9 cellular contexts compared by ENCODE assay signal in genomic region chr3:104596551-104596950, GRCh38.
DNase-seq lines count a peak whose midpoint lies in the region; ATAC-seq and TF ChIP-seq lines count a peak whose summit lies in the region.
"Had no signal": no experiment of that assay in that cellular context is flagged by ENCODE, and none has a peak within 500 bp of the region (broad histone marks: within the 10 kb centered on the region; RNA-seq: fewer than 3 reads in every experiment).

No MANE protein-coding gene starts in this region.

- H3K27ac ChIP-seq in IMR-90 (ENCODE audit: insufficient read depth, low read length) (no peak overlapping the region), Peyer's patch (no peak overlapping the region)
- H3K27ac ChIP-seq: BLaER1 treated with 17β-estradiol and CSF1 and Interleukin-3, amounts not matched to agents 10 nM and 100 nM had no signal

- no peak overlapping the region for H3K4ac ChIP-seq in IMR-90 (ENCODE audit: low read depth, low read length)

- no peak overlapping the region for H2BK15ac ChIP-seq in IMR-90 (ENCODE audit: low read depth, low read length)

- no peak overlapping the region for H3K23ac ChIP-seq in IMR-90 (ENCODE audit: low read depth, low read length)

- H2AK5ac ChIP-seq in IMR-90 (ENCODE audit: low read depth, low read length): no peak overlapping the region

- H3K9me3 ChIP-seq in IMR-90 (ENCODE audit: control insufficient read depth, insufficient read depth, low read length) (no peaks in the 10 kb centered on the region), Peyer's patch (no peaks in the 10 kb centered on the region)
- H3K9me3 ChIP-seq: BLaER1 treated with 17β-estradiol and CSF1 and Interleukin-3, amounts not matched to agents 10 nM and 100 nM had no signal

- H2AK9ac ChIP-seq in IMR-90 (replicated peaks; ENCODE audit: low read depth, low read length, poor library complexity): no peak overlapping the region

- DNase-seq in NCI-H510A treated with DMSO at 0.1 percent for 48 hours (lab: John Stamatoyannopoulos, UW) (peak; percentile 17), NCI-H510A (lab: John Stamatoyannopoulos, UW) (no peak), IMR-90 (peak; percentile 67), Peyer's patch (no peak), fibroblast of the aortic adventitia (ENCODE audit: low read depth) (peak; percentile 75), sciatic nerve (ENCODE audit: low spot score) (no peak), NCI-H2227 treated with DMSO at 0.1 percent for 48 hours (lab: John Stamatoyannopoulos, UW) (no peak)

- H3K36me3 ChIP-seq in IMR-90 (ENCODE audit: control insufficient read depth, insufficient read depth, low read length): no peaks in the 10 kb centered on the region
- no peaks in the 10 kb centered on the region for H3K36me3 ChIP-seq in Peyer's patch
- H3K36me3 ChIP-seq: BLaER1 treated with 17β-estradiol and CSF1 and Interleukin-3, amounts not matched to agents 10 nM and 100 nM had no signal

- H3K27me3 ChIP-seq in IMR-90 (ENCODE audit: control insufficient read depth, insufficient read depth, low read length): no peaks in the 10 kb centered on the region
- H3K27me3 ChIP-seq in Peyer's patch: no peaks in the 10 kb centered on the region
- H3K27me3 ChIP-seq: BLaER1 treated with 17β-estradiol and CSF1 and Interleukin-3, amounts not matched to agents 10 nM and 100 nM had no signal

- no peak overlapping the region for H3K9ac ChIP-seq in IMR-90 (ENCODE audit: low read depth, low read length)
- H3K9ac ChIP-seq: BLaER1 treated with 17β-estradiol and CSF1 and Interleukin-3, amounts not matched to agents 10 nM and 100 nM had no signal

- no peak overlapping the region for H4K5ac ChIP-seq in IMR-90 (ENCODE audit: low read depth, low read length)

- no peaks in the 10 kb centered on the region for H4K20me1 ChIP-seq in IMR-90 (ENCODE audit: insufficient read depth, low read length)
- H4K20me1 ChIP-seq: BLaER1 treated with 17β-estradiol and CSF1 and Interleukin-3, amounts not matched to agents 10 nM and 100 nM had no signal

- dilution Hi-C loops in IMR-90 (cut with HindIII; ENCODE audit: low sequenced_read_pairs, unreplicated experiment): no loop called here

- H3K4me3 ChIP-seq in IMR-90 (ENCODE audit: insufficient read depth, low read depth, low read length) (no peak overlapping the region), Peyer's patch (no peak overlapping the region), fibroblast of the aortic adventitia (ENCODE audit: low read depth, low read length) (no peak overlapping the region)
- H3K4me3 ChIP-seq: BLaER1 treated with 17β-estradiol and CSF1 and Interleukin-3, amounts not matched to agents 10 nM and 100 nM had no signal

- no peak overlapping the region for H3K18ac ChIP-seq in IMR-90 (ENCODE audit: low read depth, low read length)

- BruUV-seq in IMR-90 (replicated peaks; lab: Mats Ljungman, UMichigan): no TSS peak

- H3K4me1 ChIP-seq in IMR-90 (ENCODE audit: control insufficient read depth, insufficient read depth, low read length): no peaks in the 10 kb centered on the region
- no peaks in the 10 kb centered on the region for H3K4me1 ChIP-seq in Peyer's patch

- H2BK5ac ChIP-seq in IMR-90 (ENCODE audit: low read depth, low read length, poor library complexity, severe bottlenecking): no peak overlapping the region

- TF ChIP-seq CTCF in IMR-90 (conservative IDR thresholded peaks at IDR 0.05; ENCODE audit: low read depth, low read length) (peak; percentile 50), Peyer's patch (IDR thresholded peaks at IDR 0.05) (peak in 4 of 6 experiments; percentile 35 to 46 (median 43)), fibroblast of the aortic adventitia (IDR thresholded peaks at IDR 0.05; ENCODE audit: insufficient read depth, low read length) (peak; percentile 59)

- TF ChIP-seq RAD21 in IMR-90 (IDR thresholded peaks at IDR 0.05; ENCODE audit: low read length): peak; percentile 58

- ATAC-seq in GM21717 (IDR thresholded peaks at IDR 0.05; ENCODE audit: unreplicated experiment) (peak; percentile 90), IMR-90 (ENCODE audit: low read depth) (peak; percentile 72), sciatic nerve (peak; percentile 44)

- POLR2A ChIA-PET in IMR-90 (lab: Charles Lee; ENCODE audit: unreplicated experiment): no interaction called here

- H2BK20ac ChIP-seq in IMR-90 (ENCODE audit: low read depth, low read length): no peak overlapping the region

- H2BK120ac ChIP-seq in IMR-90 (ENCODE audit: low read depth, low read length): no peak overlapping the region

- no peak for TF ChIP-seq POLR2A in IMR-90 (IDR thresholded peaks at IDR 0.05; ENCODE audit: low read depth, low read length)
- no peak for TF ChIP-seq POLR2A in Peyer's patch (IDR thresholded peaks at IDR 0.05)

- H3K56ac ChIP-seq in IMR-90 (ENCODE audit: extremely low read depth, insufficient read depth, low read length): no peak overlapping the region

- WGBS in IMR-90 (ENCODE audit: extremely low coverage in 2 of 2, insufficient read length in 1 of 2), 2 experiments: no CpG with 5 or more reads among the region's 2 CpGs

- no peak overlapping the region for H4K91ac ChIP-seq in IMR-90 (ENCODE audit: insufficient read depth, low read depth, low read length)

- H2AFZ ChIP-seq in IMR-90 (replicated peaks; ENCODE audit: low read length, poor library complexity): no peak overlapping the region

- H4K8ac ChIP-seq in IMR-90 (ENCODE audit: low read depth in 2 of 2, low read length in 2 of 2): no peak overlapping the region

- intact Hi-C loops in IMR-90 (cut with micrococcal nuclease) (loop anchor here (2.0 to 5.0 kb wide), 2 partner anchors 324 to 770 kb away; partner anchors contain the start of gene ALCAM), sciatic nerve (cut with DNase I) (no loop called here)

- H3K9me1 ChIP-seq in IMR-90 (ENCODE audit: insufficient read depth, low read length): no peaks in the 10 kb centered on the region

- in situ Hi-C loops in IMR-90 (cut with MboI; ENCODE audit: low sequenced_read_pairs): no loop called here

- H3K14ac ChIP-seq in IMR-90 (replicated peaks; ENCODE audit: low read depth, low read length): no peak overlapping the region

- CTCF ChIA-PET in IMR-90 (lab: Yijun Ruan, JAX): interaction anchor here (0.6 to 1.5 kb wide), 6 partner anchors 17 to 810 kb away, joined by 3 to 7 read pairs (median 3); no protein-coding TSS in a partner anchor

- H3K4me2 ChIP-seq in IMR-90 (ENCODE audit: low read depth, low read length): no peak overlapping the region
- H3K4me2 ChIP-seq: BLaER1 treated with 17β-estradiol and CSF1 and Interleukin-3, amounts not matched to agents 10 nM and 100 nM had no signal

- H3K79me1 ChIP-seq in IMR-90 (ENCODE audit: low read depth in 1 of 2, low read length in 2 of 2): no peaks in the 10 kb centered on the region

TF ChIP-seq in IMR-90, 13 proteins besides CTCF, POLR2A, EP300 and RAD21:
- TF ChIP-seq NFE2L2 (IDR thresholded peaks at IDR 0.05; ENCODE audit: low read depth, low read length): no peak
- TF ChIP-seq SMC3 (IDR thresholded peaks at IDR 0.05; ENCODE audit: low read depth, low read length): peak; percentile 59
- no peak for TF ChIP-seq RCOR1 (IDR thresholded peaks at IDR 0.05; ENCODE audit: insufficient replicate concordance, low read length)
- no peak for TF ChIP-seq CHD1 (IDR thresholded peaks at IDR 0.05; ENCODE audit: low read depth, low read length)

Comparison
In these comparisons a context has a peak if more than half of its experiments do, and no peak if none do; other contexts are left out.
1. DNase-seq: peak in NCI-H510A treated with DMSO at 0.1 percent for 48 hours (single experiment), IMR-90 (single experiment) and fibroblast of the aortic adventitia (single experiment); none in NCI-H510A (single experiment), Peyer's patch (0 of 3), sciatic nerve (single experiment) and NCI-H2227 treated with DMSO at 0.1 percent for 48 hours (single experiment).
2. Peak in every context shown above with its lines, with median percentiles within 50 percentile points of each other: ATAC-seq and CTCF ChIP-seq.